In genomic region chr6:57165080-57165479, GRCh38 we compare ENCODE assay signal across 28 cellular contexts.
"Had no signal": no experiment of that assay in that cellular context is flagged by ENCODE, and none has a peak within 500 bp of the region (broad histone marks: within the 10 kb centered on the region; RNA-seq: fewer than 3 reads in every experiment).

No MANE protein-coding gene starts in this region.

- H3K4me2 ChIP-seq: hepatocyte had no signal

- FAIRE-seq: endometrium, endothelial cell of umbilical vein, frontal cortex had no signal

- H3K4me3 Mint-ChIP-seq: dendritic cell treated with granulocyte-macrophage colony-stimulating factor and Interleukin-4, amounts not matched to agents 40 ng/mL and 50 ng/mL, for 4 days; effector memory CD8-positive, alpha-beta T cell; endodermal cell had no signal

- H3K27ac ChIP-seq: coronary artery, dorsolateral prefrontal cortex, epithelial cell of prostate, esophagus muscularis mucosa, esophagus squamous epithelium, foreskin keratinocyte, gastrocnemius medialis, gastroesophageal sphincter, heart left ventricle, heart right ventricle, hepatocyte had no signal

- DNase-seq: cortex of kidney; dermis blood vessel endothelial cell; dorsolateral prefrontal cortex; effector CD4-positive, alpha-beta T cell; effector CD8-positive, alpha-beta T cell; effector memory CD4-positive, alpha-beta T cell; effector memory CD8-positive, alpha-beta T cell; endodermal cell; esophagus squamous epithelium; foreskin fibroblast; foreskin keratinocyte; foreskin melanocyte; gastrocnemius medialis; glutamatergic neuron; head of caudate nucleus; heart left ventricle; heart right ventricle; hippocampal formation had no signal

- H3K4me1 Mint-ChIP-seq: endodermal cell had no signal

- H3K27me3 ChIP-seq: dorsolateral prefrontal cortex, esophagus muscularis mucosa, esophagus squamous epithelium, foreskin keratinocyte, gastrocnemius medialis, gastroesophageal sphincter, heart left ventricle, heart right ventricle, hepatocyte had no signal

- ATAC-seq: effector memory CD8-positive, alpha-beta T cell; esophagus mucosa; foreskin keratinocyte; gastrocnemius medialis; gastroesophageal sphincter; heart left ventricle; heart right ventricle had no signal

- H3K4me1 ChIP-seq: esophagus muscularis mucosa, esophagus squamous epithelium, foreskin keratinocyte, gastrocnemius medialis, gastroesophageal sphincter, heart left ventricle, heart right ventricle had no signal

- H2AFZ ChIP-seq: hepatocyte had no signal

- H3K27me3 Mint-ChIP-seq: dendritic cell treated with granulocyte-macrophage colony-stimulating factor and Interleukin-4, amounts not matched to agents 40 ng/mL and 50 ng/mL, for 4 days; effector memory CD8-positive, alpha-beta T cell had no signal

- H3K4me3 ChIP-seq: coronary artery, dorsolateral prefrontal cortex, esophagus muscularis mucosa, esophagus squamous epithelium, gastrocnemius medialis, gastroesophageal sphincter, heart left ventricle, heart right ventricle, hepatocyte had no signal

- H3K9me3 ChIP-seq: gastrocnemius medialis had no signal

- H3K79me2 ChIP-seq: hepatocyte had no signal

- H3K27ac Mint-ChIP-seq: dendritic cell treated with granulocyte-macrophage colony-stimulating factor and Interleukin-4, amounts not matched to agents 40 ng/mL and 50 ng/mL, for 4 days; effector memory CD8-positive, alpha-beta T cell; endodermal cell had no signal
